ENCODE assay signal across 27 cellular contexts in the genomic region with DNA sequence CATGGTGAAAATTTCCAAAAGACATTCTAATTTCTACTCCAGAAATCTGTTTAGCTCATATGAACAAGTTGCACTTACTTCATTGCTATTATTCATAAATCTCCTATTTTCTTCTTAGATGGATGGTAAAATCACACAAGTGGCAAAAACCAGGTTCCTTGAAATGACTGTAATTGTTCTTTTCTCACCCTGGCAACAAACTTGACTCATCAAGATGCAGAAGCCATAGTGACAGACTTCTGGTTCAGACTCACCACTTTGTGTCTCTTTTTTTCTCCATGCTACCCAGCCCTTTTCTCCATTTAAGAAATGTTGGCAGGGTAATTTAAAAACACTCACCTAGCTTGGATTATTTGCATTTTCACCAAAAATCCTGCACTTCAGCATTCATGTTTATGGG.
"Had no signal": no experiment of that assay in that cellular context is flagged by ENCODE, and none has a peak within 500 bp of the region (broad histone marks: within the 10 kb centered on the region; RNA-seq: fewer than 3 reads in every experiment).

No MANE protein-coding gene starts in this region.

- H2AFZ ChIP-seq: hepatocyte, neural progenitor cell had no signal

- ATAC-seq: esophagus mucosa, gastrocnemius medialis, heart left ventricle, left lobe of liver, sciatic nerve, upper lobe of right lung had no signal

- H3K36me3 ChIP-seq: gastrocnemius medialis, heart left ventricle, neural progenitor cell, prostate gland, right atrium auricular region, thoracic aorta, transverse colon, uterus had no signal

- DNase-seq: foreskin fibroblast; gastrocnemius medialis; heart left ventricle; kidney; nucleus accumbens; stimulated activated CD4-positive, alpha-beta T cell treated with anti-CD3 and anti-CD28 coated beads, Interleukin-12 subunit alpha, Interleukin-12 subunit beta, amount 100 ng/mL, for 4 hours; stimulated activated CD4-positive, alpha-beta T cell treated with anti-CD3 and anti-CD28 coated beads, Interleukin-1b, Interleukin-23, amount 100 ng/mL, for 48 hours; stimulated activated CD4-positive, alpha-beta T cell treated with anti-CD3 and anti-CD28 coated beads, Interleukin-4, amount 100 ng/mL, for 1 hour; stimulated activated CD8-positive, alpha-beta memory T cell treated with anti-CD3 and anti-CD28 coated beads, Interleukin-4, amount 100 ng/mL, for 48 hours; stimulated activated naive CD4-positive, alpha-beta T cell treated with Interleukin-2 at 50 U/mL for 16 hours; transverse colon; upper lobe of right lung; uterus had no signal

- H3K9ac ChIP-seq: neural progenitor cell had no signal

- H3K9me3 ChIP-seq: gastrocnemius medialis, heart left ventricle, prostate gland, right atrium auricular region, thoracic aorta, transverse colon, upper lobe of right lung, uterus had no signal

- H3K4me2 ChIP-seq: hepatocyte, neural progenitor cell, smooth muscle cell had no signal

- H3K27me3 ChIP-seq: gastrocnemius medialis, heart left ventricle, hepatocyte, neural progenitor cell, right atrium auricular region, transverse colon, upper lobe of right lung, uterus had no signal

- H3K27ac ChIP-seq: coronary artery, epithelial cell of prostate, gastrocnemius medialis, heart left ventricle, hepatocyte, neural progenitor cell, prostate gland, right atrium auricular region, thoracic aorta, transverse colon, upper lobe of right lung, uterus had no signal

- H3K79me2 ChIP-seq: hepatocyte had no signal

- H3K27me3 Mint-ChIP-seq: memory B cell had no signal

- H3K9me3 Mint-ChIP-seq: memory B cell, nephron, neural progenitor cell had no signal

- H3K4me1 ChIP-seq: neural progenitor cell, prostate gland, right atrium auricular region, transverse colon, upper lobe of right lung, uterus had no signal

- H3K4me3 ChIP-seq: coronary artery, gastrocnemius medialis, heart left ventricle, hepatocyte, lung, neural progenitor cell, prostate gland, right atrium auricular region, smooth muscle cell, transverse colon, upper lobe of right lung, uterus had no signal

- H3K4me1 Mint-ChIP-seq: memory B cell had no signal

- H3K4me3 Mint-ChIP-seq: memory B cell, nephron, neural progenitor cell had no signal

- H3K27ac Mint-ChIP-seq: memory B cell, neural progenitor cell had no signal

- H3K36me3 Mint-ChIP-seq: neural progenitor cell had no signal

- FAIRE-seq: kidney had no signal
